Comparison of ENCODE assay signal across 8 cellular contexts in the genomic region with DNA sequence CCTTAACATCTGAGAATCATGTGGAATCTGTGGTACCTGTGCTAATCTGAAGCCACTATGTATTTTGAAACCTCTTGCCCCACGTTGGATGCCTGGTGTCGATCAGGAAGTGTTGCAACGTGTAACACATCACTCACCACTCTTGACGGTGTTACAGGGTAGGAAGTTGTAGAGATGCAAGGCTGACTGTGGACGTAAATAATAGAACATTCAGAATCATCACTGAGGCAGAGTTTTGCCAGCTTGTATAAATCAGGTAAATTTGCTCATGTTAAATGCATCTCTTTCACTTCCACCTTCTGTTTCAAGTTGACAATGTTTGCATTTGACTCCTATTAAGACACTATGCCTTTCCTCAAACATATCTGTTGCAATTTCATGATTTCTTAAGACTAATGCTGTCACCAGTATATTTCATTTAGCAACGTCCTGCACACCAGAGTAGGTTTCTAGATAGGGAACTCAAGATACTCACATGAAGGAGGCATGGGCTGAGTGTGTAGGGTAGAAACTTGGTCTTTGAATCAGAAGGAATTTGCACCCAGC. TPM values are rescaled to one million over a fixed set of nuclear protein-coding genes. Genes with fewer than 3 reads are reported as not detected.
A peak's percentile ranks its signal among the peaks of the same experiment; 100 is the strongest.
DNase-seq lines count a peak whose midpoint lies in the region; ATAC-seq lines count a peak whose summit lies in the region.

No MANE protein-coding gene starts in this region.

- DNase-seq in stimulated activated naive CD8-positive, alpha-beta T cell treated with anti-CD3 and anti-CD28 coated beads, Interleukin-15, Interleukin-2, amounts not matched to agents 100 U/mL and 50 U/mL, for 24 hours, result no peak
- no peak for DNase-seq in stimulated activated naive CD8-positive, alpha-beta T cell treated with anti-CD3 and anti-CD28 coated beads, Interleukin-15, amount 100 ng/mL, for 72 hours
- DNase-seq in amniotic epithelial cell (ENCODE audit: low read depth), result peak; percentile 84
- no peak for DNase-seq in DMS53 (lab: John Stamatoyannopoulos, UW)
- DNase-seq in activated T-helper 2 cell treated with anti-CD3 and anti-CD28 coated beads, Interferon-gamma antibody, Interleukin-2, Interleukin-4, amounts not matched to agents 10 μg/mL and 5 μg/mL and 100 μg/mL, durations not matched to agents 14 hours and 24 hours and 36 hours (ENCODE audit: low spot score), result no peak
- DNase-seq in NCI-H2107 (lab: John Stamatoyannopoulos, UW), result no peak

- intact Hi-C loops in activated T-helper 2 cell treated with anti-CD3 and anti-CD28 coated beads, Interferon-gamma antibody, Interleukin-2, Interleukin-4, amounts not matched to agents 10 μg/mL and 5 μg/mL and 100 μg/mL, durations not matched to agents 14 hours and 24 hours and 36 hours (cut with micrococcal nuclease), result no loop called here

- no peaks in the 10 kb centered on the region for H3K4me1 Mint-ChIP-seq in stimulated activated naive CD8-positive, alpha-beta T cell treated with anti-CD3 and anti-CD28 coated beads, Interleukin-15, amount 100 ng/mL, for 72 hours
- no peaks in the 10 kb centered on the region for H3K4me1 Mint-ChIP-seq in activated T-helper 2 cell treated with anti-CD3 and anti-CD28 coated beads, Interferon-gamma antibody, Interleukin-2, Interleukin-4, amounts not matched to agents 10 μg/mL and 5 μg/mL and 100 μg/mL, durations not matched to agents 14 hours and 24 hours and 36 hours (ENCODE audit: low read depth)

- H3K36me3 Mint-ChIP-seq in activated T-helper 2 cell treated with anti-CD3 and anti-CD28 coated beads, Interferon-gamma antibody, Interleukin-2, Interleukin-4, amounts not matched to agents 10 μg/mL and 5 μg/mL and 100 μg/mL, durations not matched to agents 14 hours and 24 hours and 36 hours (ENCODE audit: low read depth), result no peaks in the 10 kb centered on the region

- H3K4me3 Mint-ChIP-seq in stimulated activated naive CD8-positive, alpha-beta T cell treated with anti-CD3 and anti-CD28 coated beads, Interleukin-15, amount 100 ng/mL, for 72 hours, result no peak overlapping the region
- H3K4me3 Mint-ChIP-seq in activated T-helper 2 cell treated with anti-CD3 and anti-CD28 coated beads, Interferon-gamma antibody, Interleukin-2, Interleukin-4, amounts not matched to agents 10 μg/mL and 5 μg/mL and 100 μg/mL, durations not matched to agents 14 hours and 24 hours and 36 hours (ENCODE audit: low read depth), result no peak overlapping the region

- ATAC-seq in stimulated activated naive CD8-positive, alpha-beta T cell treated with anti-CD3 and anti-CD28 coated beads, Interleukin-15, Interleukin-2, amounts not matched to agents 100 U/mL and 50 U/mL, for 24 hours, result peak; percentile 46
- no peak for ATAC-seq in stimulated activated naive CD8-positive, alpha-beta T cell treated with anti-CD3 and anti-CD28 coated beads, Interleukin-15, amount 100 ng/mL, for 72 hours
- ATAC-seq in HG03354 (IDR thresholded peaks at IDR 0.05; ENCODE audit: poor library complexity, severe bottlenecking, unreplicated experiment) (peak; percentile 47), GM19463 (IDR thresholded peaks at IDR 0.05; ENCODE audit: unreplicated experiment) (no peak)

- H3K27me3 Mint-ChIP-seq in stimulated activated naive CD8-positive, alpha-beta T cell treated with anti-CD3 and anti-CD28 coated beads, Interleukin-15, amount 100 ng/mL, for 72 hours, result no peaks in the 10 kb centered on the region
- H3K27me3 Mint-ChIP-seq in activated T-helper 2 cell treated with anti-CD3 and anti-CD28 coated beads, Interferon-gamma antibody, Interleukin-2, Interleukin-4, amounts not matched to agents 10 μg/mL and 5 μg/mL and 100 μg/mL, durations not matched to agents 14 hours and 24 hours and 36 hours (ENCODE audit: low read depth), result no peaks in the 10 kb centered on the region

- H3K9me3 Mint-ChIP-seq in stimulated activated naive CD8-positive, alpha-beta T cell treated with anti-CD3 and anti-CD28 coated beads, Interleukin-15, amount 100 ng/mL, for 72 hours, result peaks cover 4 to 7% of the 10 kb centered on the region in 2 donors
- H3K9me3 Mint-ChIP-seq in activated T-helper 2 cell treated with anti-CD3 and anti-CD28 coated beads, Interferon-gamma antibody, Interleukin-2, Interleukin-4, amounts not matched to agents 10 μg/mL and 5 μg/mL and 100 μg/mL, durations not matched to agents 14 hours and 24 hours and 36 hours, result peaks cover 3% of the 10 kb centered on the region

- H3K27ac Mint-ChIP-seq in stimulated activated naive CD8-positive, alpha-beta T cell treated with anti-CD3 and anti-CD28 coated beads, Interleukin-15, amount 100 ng/mL, for 72 hours, result no peak overlapping the region
- no peak overlapping the region for H3K27ac Mint-ChIP-seq in activated T-helper 2 cell treated with anti-CD3 and anti-CD28 coated beads, Interferon-gamma antibody, Interleukin-2, Interleukin-4, amounts not matched to agents 10 μg/mL and 5 μg/mL and 100 μg/mL, durations not matched to agents 14 hours and 24 hours and 36 hours

RNA-seq across cellular contexts. Expression of gene BASP1, which starts 38.1 kb away (rescaled TPM):
- total RNA-seq in activated T-helper 2 cell treated with anti-CD3 and anti-CD28 coated beads, Interferon-gamma antibody, Interleukin-2, Interleukin-4, amounts not matched to agents 10 μg/mL and 5 μg/mL and 100 μg/mL, durations not matched to agents 14 hours and 24 hours and 36 hours, result 0.64 and 0.73 TPM in 2 replicates

Comparison
In these comparisons a context has a peak if more than half of its experiments do, and no peak if none do; other contexts are left out.
1. ATAC-seq: peak in stimulated activated naive CD8-positive, alpha-beta T cell treated with anti-CD3 and anti-CD28 coated beads, Interleukin-15, Interleukin-2, amounts not matched to agents 100 U/mL and 50 U/mL, for 24 hours (single experiment) and HG03354 (single experiment); none in stimulated activated naive CD8-positive, alpha-beta T cell treated with anti-CD3 and anti-CD28 coated beads, Interleukin-15, amount 100 ng/mL, for 72 hours (single experiment) and GM19463 (single experiment).